8 cellular contexts compared by ENCODE assay signal in the genomic region with DNA sequence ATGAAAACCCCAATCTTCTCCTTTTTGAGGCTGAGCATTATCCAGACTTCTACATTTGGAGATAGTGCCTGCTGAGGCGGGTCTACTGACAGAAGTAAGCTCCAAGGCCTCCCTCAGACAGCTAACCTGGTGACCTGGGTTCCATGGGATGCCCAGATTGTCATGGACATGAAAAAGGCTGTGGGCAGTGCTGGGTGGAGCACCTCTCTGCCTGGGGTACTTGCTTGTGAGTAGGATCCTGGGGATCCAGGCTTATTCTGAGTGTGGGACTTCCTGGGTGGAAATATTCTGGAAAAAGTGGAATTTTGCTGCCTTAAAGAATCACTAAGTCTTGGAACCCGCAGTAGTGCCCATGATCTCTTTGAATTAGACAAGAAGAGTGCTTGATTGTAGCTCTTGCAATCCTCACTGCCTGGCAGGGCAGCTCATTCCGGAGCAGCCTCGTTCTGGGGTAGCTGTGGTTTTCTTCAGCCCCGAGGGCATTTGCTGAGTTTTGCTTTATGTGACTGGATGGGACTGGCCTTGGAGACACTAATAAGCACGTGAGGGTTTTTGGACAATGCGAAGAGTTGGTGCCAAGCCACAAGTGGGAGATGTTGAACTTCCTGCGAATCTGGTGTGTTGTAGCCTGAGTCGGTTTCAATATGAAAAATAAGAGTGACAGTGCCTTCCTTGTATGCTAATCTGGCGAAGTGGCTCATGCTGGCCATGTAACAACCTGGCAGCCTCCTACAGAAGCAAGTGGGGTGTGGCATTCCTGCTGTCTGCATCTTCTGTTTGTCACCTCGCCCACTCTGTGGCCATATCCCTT. TPM values are rescaled to one million over a fixed set of nuclear protein-coding genes. Genes with fewer than 3 reads are reported as not detected.
DNase-seq lines count a peak whose midpoint lies in the region; ATAC-seq and TF ChIP-seq lines count a peak whose summit lies in the region.

No MANE protein-coding gene starts in this region.

- ATAC-seq in GM18861 (IDR thresholded peaks at IDR 0.05; ENCODE audit: unreplicated experiment) (peak; percentile 74), HG03064 (IDR thresholded peaks at IDR 0.05; ENCODE audit: low read depth, unreplicated experiment) (peak; percentile 69), heart left ventricle (peak; percentile 19 to 78 (median 57)), HG03045 (IDR thresholded peaks at IDR 0.05; ENCODE audit: unreplicated experiment) (no peak)

- TF ChIP-seq CTCF in heart left ventricle (IDR thresholded peaks at IDR 0.05) = no peak
- TF ChIP-seq CTCF in transverse colon (IDR thresholded peaks at IDR 0.05) = no peak

- TF ChIP-seq POLR2A in heart left ventricle (IDR thresholded peaks at IDR 0.05) (no peak), transverse colon (IDR thresholded peaks at IDR 0.05) (no peak)

- H3K27me3 ChIP-seq in heart left ventricle = no peaks in the 10 kb centered on the region
- no peaks in the 10 kb centered on the region for H3K27me3 ChIP-seq in transverse colon

- no peak for TF ChIP-seq EP300 in transverse colon (IDR thresholded peaks at IDR 0.05; ENCODE audit: low read depth)

- H3K4me1 ChIP-seq in heart left ventricle = peaks cover 0 to 29% (median 3%) of the 10 kb centered on the region in 12 donors
- peaks cover 0 to 13% (median 4%) of the 10 kb centered on the region in 4 donors for H3K4me1 ChIP-seq in transverse colon

- DNase-seq in SKM-1 (lab: John Stamatoyannopoulos, UW; ENCODE audit: unreplicated experiment) (peak; percentile 53), heart left ventricle (peak in 3 of 5 donors; percentile 31 to 38 (median 34)), transverse colon (peak; percentile 29), DMS 273 treated with DMSO at 0.1 percent for 48 hours (lab: John Stamatoyannopoulos, UW) (no peak)
- DNase-seq in stimulated activated naive CD4-positive, alpha-beta T cell (lab: John Stamatoyannopoulos, UW) = no peak

- H3K27ac ChIP-seq in heart left ventricle (peak overlapping the region in 3 of 12 donors; percentile 3 to 89 (median 6)), transverse colon (no peak overlapping the region)

- H3K36me3 ChIP-seq in heart left ventricle = peaks cover 0 to 12% (median 7%) of the 10 kb centered on the region in 9 donors
- peaks cover 0 to under 1% (median 0%) of the 10 kb centered on the region in 4 donors for H3K36me3 ChIP-seq in transverse colon

- in situ Hi-C loops in transverse colon (cut with MboI; ENCODE audit: low pct_ligation_motif_present in 1 of 4, low pct_unique_long_range_greater_than_20kb in 1 of 4, low sequenced_read_pairs in 3 of 4) = loop anchor here in 1 of 4 donors (10.0 to 25.0 kb wide), 2 partner anchors 343 to 956 kb away; no protein-coding TSS in a partner anchor

- H3K9me3 ChIP-seq in heart left ventricle (no peaks in the 10 kb centered on the region), transverse colon (no peaks in the 10 kb centered on the region)

- WGBS in heart left ventricle, 4 donors = 51 to 59% (median 55%) methylated on average over 11 of the region's 11 CpGs
- 30% methylated on average over 11 of the region's 11 CpGs; no CpG with 5 or more reads in 1 of the 2 donors for WGBS in transverse colon (ENCODE audit: low coverage in 1 of 2), 2 donors

- peak overlapping the region in 1 of 12 donors; percentile 13 for H3K4me3 ChIP-seq in heart left ventricle
- no peak overlapping the region for H3K4me3 ChIP-seq in transverse colon

- intact Hi-C loops in heart left ventricle (cut with DNase I) = loop anchor here (2.0 to 10.0 kb wide), 9 partner anchors 191 to 943 kb away; a partner anchor contains a TSS
- intact Hi-C loops in transverse colon (cut with DNase I; ENCODE audit: low total_unique reads) = no loop called here

RNA-seq across cellular contexts. Expression of a gene that starts 28.2 kb away (rescaled TPM):
- total RNA-seq in heart left ventricle = 10 to 100 TPM in 7 of 9 donors, 1 to 10 TPM in 2; 8.2 to 25.8 (median 13.3) TPM
- 10 to 100 TPM in 1 of 2 donors, 1 to 10 TPM in 1; 9.0 to 20.4 TPM for polyA plus RNA-seq in heart left ventricle
- total RNA-seq in transverse colon = 10 to 100 TPM in 3 of 4 donors, 1 to 10 TPM in 1; 7.9 to 31.8 (median 16.6) TPM

Comparison
In these comparisons a context has a peak if more than half of its experiments do, and no peak if none do; other contexts are left out.
1. DNase-seq: peak in SKM-1 (single experiment), heart left ventricle (3 of 5) and transverse colon (single experiment); none in DMS 273 treated with DMSO at 0.1 percent for 48 hours (single experiment) and stimulated activated naive CD4-positive, alpha-beta T cell (0 of 6).